17 cellular contexts compared by ENCODE assay signal in the genomic region with DNA sequence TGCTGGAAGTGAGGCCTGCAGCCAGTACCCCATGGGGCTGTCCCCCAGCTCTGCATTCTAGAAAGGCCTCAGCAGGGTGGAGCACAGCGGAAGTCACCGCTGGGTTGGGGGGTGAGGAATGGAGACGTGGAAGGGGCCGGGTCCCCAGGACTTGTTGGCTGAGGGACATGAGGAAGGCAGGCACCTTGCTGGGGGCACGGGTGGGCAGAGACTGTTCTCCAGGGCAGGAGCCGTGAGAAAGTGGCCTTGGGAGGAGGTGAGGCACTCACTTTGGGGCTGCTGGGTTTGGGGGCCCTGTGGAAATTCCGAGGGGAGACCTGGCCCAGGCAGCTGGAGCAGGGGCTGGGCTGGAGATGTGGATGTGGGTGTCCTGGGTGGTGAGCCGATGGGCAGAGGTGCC. TPM values are rescaled to one million over a fixed set of nuclear protein-coding genes. Genes with fewer than 3 reads are reported as not detected.
A peak's percentile ranks its signal among the peaks of the same experiment; 100 is the strongest.
DNase-seq lines count a peak whose midpoint lies in the region; ATAC-seq, FAIRE-seq and TF ChIP-seq lines count a peak whose summit lies in the region.
"Had no signal": no experiment of that assay in that cellular context is flagged by ENCODE, and none has a peak within 500 bp of the region (broad histone marks: within the 10 kb centered on the region; RNA-seq: fewer than 3 reads in every experiment).

No MANE protein-coding gene starts in this region.

- peaks cover 38% of the 10 kb centered on the region for H3K4me1 Mint-ChIP-seq in MCF 10A (ENCODE audit: insufficient read depth, unreplicated experiment)
- H3K4me1 Mint-ChIP-seq in activated T-helper 1 cell treated with anti-CD3 and anti-CD28 coated beads, Interleukin-12 subunit alpha, Interleukin-12 subunit beta, Interleukin-2, Interleukin-4 antibody, amounts not matched to agents 30 ng/mL and 10 ng/mL and 1 ng/mL, durations not matched to agents 14 hours and 24 hours and 36 hours (ENCODE audit: low read depth), result peaks cover 37% of the 10 kb centered on the region
- H3K4me1 Mint-ChIP-seq in stimulated activated naive B cell treated with anti-CD40 and anti-IgM and Interleukin-4, amounts not matched to agents 10 μg/mL and 1 μg/mL and 100 μg/mL, for 72 hours, result peaks cover 63 to 82% of the 10 kb centered on the region in 2 donors
- H3K4me1 Mint-ChIP-seq in endodermal cell, result no peaks in the 10 kb centered on the region

- in situ Hi-C loops in HepG2 (cut with HindIII; ENCODE audit: extremely low pct_ligation_motif_present, low pct_unique_long_range_greater_than_20kb), result loop anchor here (5.0 kb wide), 1 partner anchor 309 kb away; no protein-coding TSS in a partner anchor

- peaks cover 25% of the 10 kb centered on the region for H3K36me3 Mint-ChIP-seq in MCF 10A (ENCODE audit: insufficient read depth, unreplicated experiment)
- no peaks in the 10 kb centered on the region for H3K36me3 Mint-ChIP-seq in activated T-helper 1 cell treated with anti-CD3 and anti-CD28 coated beads, Interleukin-12 subunit alpha, Interleukin-12 subunit beta, Interleukin-2, Interleukin-4 antibody, amounts not matched to agents 30 ng/mL and 10 ng/mL and 1 ng/mL, durations not matched to agents 14 hours and 24 hours and 36 hours (ENCODE audit: low read depth)
- no peaks in the 10 kb centered on the region for H3K36me3 Mint-ChIP-seq in stimulated activated naive B cell treated with anti-CD40 and anti-IgM and Interleukin-4, amounts not matched to agents 10 μg/mL and 1 μg/mL and 100 μg/mL, for 72 hours
- H3K36me3 Mint-ChIP-seq in endodermal cell (ENCODE audit: low read depth), result no peaks in the 10 kb centered on the region

- H3K4me3 Mint-ChIP-seq in MCF 10A (ENCODE audit: unreplicated experiment) (peak overlapping the region; percentile 48), endodermal cell (no peak overlapping the region)
- H3K4me3 Mint-ChIP-seq in activated T-helper 1 cell treated with anti-CD3 and anti-CD28 coated beads, Interleukin-12 subunit alpha, Interleukin-12 subunit beta, Interleukin-2, Interleukin-4 antibody, amounts not matched to agents 30 ng/mL and 10 ng/mL and 1 ng/mL, durations not matched to agents 14 hours and 24 hours and 36 hours, result no peak overlapping the region
- peak overlapping the region; percentile 37 to 62 for H3K4me3 Mint-ChIP-seq in stimulated activated naive B cell treated with anti-CD40 and anti-IgM and Interleukin-4, amounts not matched to agents 10 μg/mL and 1 μg/mL and 100 μg/mL, for 72 hours
- H3K4me3 Mint-ChIP-seq: HFFc6 had no signal

- H3K4me3 ChIP-seq in breast epithelium (no peak overlapping the region), HepG2 (replicated peaks in 1 of 3; ENCODE audit: insufficient read depth in 1 of 3, low read depth in 2 of 3, low read length in 3 of 3) (no peak overlapping the region), suprapubic skin (no peak overlapping the region), endodermal cell (ENCODE audit: low read length) (no peak overlapping the region)
- H3K4me3 ChIP-seq: prostate gland, tibial nerve had no signal

- TF ChIP-seq EP300 in HepG2 (IDR thresholded peaks at IDR 0.05; ENCODE audit: low read depth in 2 of 2, low read length in 2 of 2) (no peak), HepG2 (CRISPR knock-in tag; IDR thresholded peaks at IDR 0.05; ENCODE audit: borderline replicate concordance) (no peak), suprapubic skin (IDR thresholded peaks at IDR 0.05) (no peak)

- intact Hi-C loops in MCF 10A (cut with micrococcal nuclease) (no loop called here), breast epithelium (cut with DNase I; ENCODE audit: low total_unique reads) (no loop called here), HepG2 (cut with micrococcal nuclease; ENCODE audit: unreplicated experiment) (no loop called here)
- intact Hi-C loops in activated T-helper 1 cell treated with anti-CD3 and anti-CD28 coated beads, Interleukin-12 subunit alpha, Interleukin-12 subunit beta, Interleukin-2, Interleukin-4 antibody, amounts not matched to agents 30 ng/mL and 10 ng/mL and 1 ng/mL, durations not matched to agents 14 hours and 24 hours and 36 hours (cut with micrococcal nuclease), result no loop called here

- H3K4me1 ChIP-seq in breast epithelium (no peaks in the 10 kb centered on the region), HepG2 (ENCODE audit: insufficient read depth, low read length) (peaks cover 51% of the 10 kb centered on the region), suprapubic skin (peaks cover 45% of the 10 kb centered on the region), endodermal cell (ENCODE audit: control insufficient read depth, insufficient read depth, low read length) (no peaks in the 10 kb centered on the region)
- H3K4me1 ChIP-seq: prostate gland had no signal

- no peak for FAIRE-seq in HepG2 (lab: Jason Lieb, UNC)

- H3K27ac Mint-ChIP-seq in MCF 10A (ENCODE audit: low read depth, unreplicated experiment) (peak overlapping the region; percentile 77), endodermal cell (no peak overlapping the region)
- peak overlapping the region; percentile 35 for H3K27ac Mint-ChIP-seq in activated T-helper 1 cell treated with anti-CD3 and anti-CD28 coated beads, Interleukin-12 subunit alpha, Interleukin-12 subunit beta, Interleukin-2, Interleukin-4 antibody, amounts not matched to agents 30 ng/mL and 10 ng/mL and 1 ng/mL, durations not matched to agents 14 hours and 24 hours and 36 hours
- H3K27ac Mint-ChIP-seq in stimulated activated naive B cell treated with anti-CD40 and anti-IgM and Interleukin-4, amounts not matched to agents 10 μg/mL and 1 μg/mL and 100 μg/mL, for 72 hours, result peak overlapping the region; percentile 74
- H3K27ac Mint-ChIP-seq: HFFc6 had no signal

- H3K27me3 ChIP-seq in breast epithelium (no peaks in the 10 kb centered on the region), HepG2 (ENCODE audit: control insufficient read depth in 1 of 2, insufficient read depth in 2 of 2, low read length in 2 of 2) (peaks cover 14 to 54% of the 10 kb centered on the region in 2 experiments; a peak in 4 of 5 replicates), suprapubic skin (no peaks in the 10 kb centered on the region), endodermal cell (ENCODE audit: control insufficient read depth, insufficient read depth, low read length, poor library complexity, severe bottlenecking) (no peaks in the 10 kb centered on the region)
- H3K27me3 ChIP-seq: tibial nerve had no signal

- no peaks in the 10 kb centered on the region for H3K27me3 Mint-ChIP-seq in MCF 10A (ENCODE audit: insufficient read depth, unreplicated experiment)
- H3K27me3 Mint-ChIP-seq in activated T-helper 1 cell treated with anti-CD3 and anti-CD28 coated beads, Interleukin-12 subunit alpha, Interleukin-12 subunit beta, Interleukin-2, Interleukin-4 antibody, amounts not matched to agents 30 ng/mL and 10 ng/mL and 1 ng/mL, durations not matched to agents 14 hours and 24 hours and 36 hours (ENCODE audit: insufficient read depth), result peaks cover 2% of the 10 kb centered on the region
- H3K27me3 Mint-ChIP-seq in stimulated activated naive B cell treated with anti-CD40 and anti-IgM and Interleukin-4, amounts not matched to agents 10 μg/mL and 1 μg/mL and 100 μg/mL, for 72 hours, result no peaks in the 10 kb centered on the region
- H3K27me3 Mint-ChIP-seq in endodermal cell (ENCODE audit: insufficient read depth), result peaks cover 2% of the 10 kb centered on the region

- TF ChIP-seq POLR2A in breast epithelium (IDR thresholded peaks at IDR 0.05), result no peak
- TF ChIP-seq POLR2A in HepG2 (IDR thresholded peaks at IDR 0.05; ENCODE audit: insufficient read depth in 1 of 2, low read depth in 2 of 2, low read length in 2 of 2), result no peak
- TF ChIP-seq POLR2A in suprapubic skin (IDR thresholded peaks at IDR 0.05), result no peak

- TF ChIP-seq CTCF in MCF 10A (IDR thresholded peaks at IDR 0.05; ENCODE audit: unreplicated experiment), result no peak
- no peak for TF ChIP-seq CTCF in breast epithelium (IDR thresholded peaks at IDR 0.05)
- TF ChIP-seq CTCF in HepG2 (CRISPR knock-in tag; IDR thresholded peaks at IDR 0.05), result no peak
- TF ChIP-seq CTCF in suprapubic skin (IDR thresholded peaks at IDR 0.05), result no peak
- TF ChIP-seq CTCF in endodermal cell (conservative IDR thresholded peaks at IDR 0.05), result no peak

- no peaks in the 10 kb centered on the region for H3K79me2 ChIP-seq in HepG2 (ENCODE audit: insufficient read depth, low read length)

- TF ChIP-seq RAD21 in HepG2 (CRISPR knock-in tag; IDR thresholded peaks at IDR 0.05), result no peak

- no peaks in the 10 kb centered on the region for H4K20me1 ChIP-seq in HepG2 (ENCODE audit: insufficient read depth, low read length)

- H2AFZ ChIP-seq in HepG2 (ENCODE audit: low read length), result no peak overlapping the region

- POLR2A ChIA-PET in MCF 10A (lab: Yijun Ruan, JAX) (interaction anchor here (1.0 to 2.2 kb wide), 2 partner anchors 10 to 19 kb away, joined by 3 to 32 read pairs; partner anchors contain the start of gene SYT8), HepG2 (lab: Yijun Ruan, JAX) (no interaction called here)

- WGBS in HepG2 (ENCODE audit: low lambda C conversion rate), result 78% methylated on average over 8 of the region's 8 CpGs
- WGBS in suprapubic skin, result 91% methylated on average over 8 of the region's 8 CpGs
- WGBS in endodermal cell (ENCODE audit: insufficient coverage in 1 of 2, insufficient read length in 1 of 2), 2 experiments, result 84 to 100% methylated on average over 2 to 8 of the region's 8 CpGs

- no peaks in the 10 kb centered on the region for H3K36me3 ChIP-seq in breast epithelium
- H3K36me3 ChIP-seq in HepG2 (replicated peaks in 1 of 2; ENCODE audit: control insufficient read depth in 1 of 2, insufficient read depth in 2 of 2, low read length in 2 of 2), result no peaks in the 10 kb centered on the region
- H3K36me3 ChIP-seq in suprapubic skin, result no peaks in the 10 kb centered on the region
- no peaks in the 10 kb centered on the region for H3K36me3 ChIP-seq in endodermal cell (ENCODE audit: control insufficient read depth, insufficient read depth, low read length)
- H3K36me3 ChIP-seq: prostate gland, tibial nerve had no signal

- H3K27ac ChIP-seq in breast epithelium (peak overlapping the region in 1 of 2 donors; percentile 45), HepG2 (ENCODE audit: extremely low read length, insufficient read depth, low read length) (no peak overlapping the region), suprapubic skin (no peak overlapping the region), endodermal cell (ENCODE audit: low read depth, low read length) (no peak overlapping the region)
- H3K27ac ChIP-seq: prostate gland had no signal

- CTCF ChIA-PET in MCF 10A (lab: Yijun Ruan, JAX) (no interaction called here), HepG2 (lab: Yijun Ruan, JAX; ENCODE audit: low intra/inter-chr PET ratio, low total read pairs) (no interaction called here)

- BruUV-seq in MCF 10A (replicated peaks; lab: Mats Ljungman, UMichigan), result no TSS peak
- BruUV-seq in HepG2 (replicated peaks; lab: Mats Ljungman, UMichigan), result no TSS peak

- DNase-seq in MCF 10A (ENCODE audit: unreplicated experiment) (no peak), breast epithelium (ENCODE audit: low spot score in 2 of 2) (no peak), HepG2 (ENCODE audit: low spot score) (no peak), suprapubic skin (ENCODE audit: low spot score in 2 of 2) (no peak), endodermal cell (no peak)
- DNase-seq in activated T-helper 1 cell treated with anti-CD3 and anti-CD28 coated beads, Interleukin-12 subunit alpha, Interleukin-12 subunit beta, Interleukin-2, Interleukin-4 antibody, amounts not matched to agents 30 ng/mL and 10 ng/mL and 1 ng/mL, durations not matched to agents 14 hours and 24 hours and 36 hours (ENCODE audit: low spot score), result no peak
- no peak for DNase-seq in stimulated activated naive B cell treated with anti-CD40 and anti-IgM and Interleukin-4, amounts not matched to agents 10 μg/mL and 1 μg/mL and 100 μg/mL, for 72 hours
- DNase-seq: dermis blood vessel endothelial cell, DMS53, HFFc6, NCI-H2029 treated with DMSO at 0.1 percent for 48 hours, NCI-H82, SHP77 had no signal

- H3K9me3 Mint-ChIP-seq in MCF 10A (ENCODE audit: unreplicated experiment) (no peaks in the 10 kb centered on the region), endodermal cell (no peaks in the 10 kb centered on the region)
- no peaks in the 10 kb centered on the region for H3K9me3 Mint-ChIP-seq in activated T-helper 1 cell treated with anti-CD3 and anti-CD28 coated beads, Interleukin-12 subunit alpha, Interleukin-12 subunit beta, Interleukin-2, Interleukin-4 antibody, amounts not matched to agents 30 ng/mL and 10 ng/mL and 1 ng/mL, durations not matched to agents 14 hours and 24 hours and 36 hours
- H3K9me3 Mint-ChIP-seq in stimulated activated naive B cell treated with anti-CD40 and anti-IgM and Interleukin-4, amounts not matched to agents 10 μg/mL and 1 μg/mL and 100 μg/mL, for 72 hours, result no peaks in the 10 kb centered on the region
- H3K9me3 Mint-ChIP-seq: HFFc6 had no signal

- H3K9me3 ChIP-seq in breast epithelium, result no peaks in the 10 kb centered on the region
- H3K9me3 ChIP-seq in HepG2 (ENCODE audit: low read length), result no peaks in the 10 kb centered on the region
- no peaks in the 10 kb centered on the region for H3K9me3 ChIP-seq in suprapubic skin
- H3K9me3 ChIP-seq in endodermal cell (ENCODE audit: control insufficient read depth, low read length), result no peaks in the 10 kb centered on the region
- H3K9me3 ChIP-seq: prostate gland, tibial nerve had no signal

- H3K9ac ChIP-seq in HepG2 (ENCODE audit: insufficient read depth, low read depth, low read length), result no peak overlapping the region
- no peak overlapping the region for H3K9ac ChIP-seq in endodermal cell (ENCODE audit: extremely low read depth, low read length, poor library complexity, severe bottlenecking)

- no peak overlapping the region for H3K4me2 ChIP-seq in HepG2 (ENCODE audit: low read depth, low read length)

- ATAC-seq in HepG2, result no peak
- no peak for ATAC-seq in stimulated activated naive B cell treated with anti-CD40 and anti-IgM and Interleukin-4, amounts not matched to agents 10 μg/mL and 1 μg/mL and 100 μg/mL, for 72 hours (replicated peaks)
- no peak for ATAC-seq in HG03039 (IDR thresholded peaks at IDR 0.05; ENCODE audit: unreplicated experiment)

RNA-seq across cellular contexts. Expression of gene TNNI2, which starts 5.0 kb away (rescaled TPM):
- total RNA-seq in MCF 10A (2022) (43.3 and 77.7 TPM in 2 replicates), breast epithelium (1 to 10 TPM in 2 of 3 donors, not detected in 1; 1.6 to 5.6 TPM), HepG2 (2016; rRNA removed; fragmentation: Illumina TruSeq; extraction: Trizol) (7.2 and 8.5 TPM in 2 replicates), suprapubic skin (10 to 100 TPM; 17.4 to 63.6 (median 27.2) TPM), endodermal cell (not detected)
- not detected in 2 replicates for total RNA-seq in activated T-helper 1 cell treated with anti-CD3 and anti-CD28 coated beads, Interleukin-12 subunit alpha, Interleukin-12 subunit beta, Interleukin-2, Interleukin-4 antibody, amounts not matched to agents 30 ng/mL and 10 ng/mL and 1 ng/mL, durations not matched to agents 14 hours and 24 hours and 36 hours
- total RNA-seq in HepG2 (2016; cell fraction: cytosol; rRNA removed; fragmentation: Illumina TruSeq; extraction: Trizol; ENCODE audit: low read depth), result 4.6 and 5.0 TPM in 2 replicates
- 6.9 and 7.7 TPM in 2 replicates for total RNA-seq in HepG2 (2016; cell fraction: insoluble cytoplasmic fraction; rRNA removed; fragmentation: Illumina TruSeq; extraction: Trizol)
- total RNA-seq in HepG2 (2016; cell fraction: membrane; rRNA removed; fragmentation: Illumina TruSeq; extraction: Trizol), result 5.9 and 6.3 TPM in 2 replicates
- 2.2 and 3.4 TPM in 2 replicates for total RNA-seq in HepG2 (2016; cell fraction: nucleus; rRNA removed; fragmentation: Illumina TruSeq; extraction: Trizol)
- 12.0 and 21.2 TPM in 2 replicates for polyA plus RNA-seq in HepG2 (2011; rRNA removed)
- 19.5 and 30.5 TPM in 2 replicates for polyA plus RNA-seq in HepG2 (2011; cell fraction: cytosol; rRNA removed)
- polyA plus RNA-seq in HepG2 (2011; cell fraction: nucleus; rRNA removed), result 47.5 and 50.6 TPM in 2 replicates
- 52.9 and 67.0 TPM in 2 replicates for polyA plus RNA-seq in HepG2 (2012)
- polyA plus RNA-seq in HepG2 (2016; cell fraction: cytosol; fragmentation: Illumina TruSeq; extraction: Trizol; ENCODE audit: low read depth), result 7.5 and 8.0 TPM in 2 replicates
- polyA plus RNA-seq in HepG2 (2016; cell fraction: insoluble cytoplasmic fraction; fragmentation: Illumina TruSeq; extraction: Trizol; ENCODE audit: low read depth), result 6.6 and 8.3 TPM in 2 replicates
- polyA plus RNA-seq in HepG2 (2016; cell fraction: membrane; fragmentation: Illumina TruSeq; extraction: Trizol; ENCODE audit: low read depth), result 4.0 and 6.2 TPM in 2 replicates
- 5.3 and 9.8 TPM in 2 replicates for polyA plus RNA-seq in HepG2 (2016; cell fraction: nucleus; fragmentation: Illumina TruSeq; extraction: Trizol; ENCODE audit: insufficient read depth, low read depth)
- 2.8 TPM in 1 of 2 replicates, not detected in the other for polyA minus RNA-seq in HepG2 (2011; rRNA and poly(A)+ RNA removed; ENCODE audit: low replicate concordance)
- polyA minus RNA-seq in HepG2 (2011; cell fraction: cytosol; rRNA and poly(A)+ RNA removed), result 3.9 and 4.6 TPM in 2 replicates
- 2.6 and 3.2 TPM in 2 replicates for polyA minus RNA-seq in HepG2 (2011; cell fraction: nucleus; rRNA and poly(A)+ RNA removed)
- polyA plus RNA-seq in endodermal cell (2013, experiment 1 of 2), result not detected
- polyA plus RNA-seq in endodermal cell (2013, experiment 2 of 2), result not detected
- total RNA-seq: dermis blood vessel endothelial cell, HFFc6, tibial nerve had no signal

RNA-seq across cellular contexts. Expression of gene SYT8, which starts 9.0 kb away (rescaled TPM):
- 141 and 308 TPM in 2 replicates for total RNA-seq in MCF 10A (2022)
- 10 to 100 TPM in 2 of 3 donors, not detected in 1; 10.7 to 12.1 TPM for total RNA-seq in breast epithelium
- not detected in 2 replicates for total RNA-seq in activated T-helper 1 cell treated with anti-CD3 and anti-CD28 coated beads, Interleukin-12 subunit alpha, Interleukin-12 subunit beta, Interleukin-2, Interleukin-4 antibody, amounts not matched to agents 30 ng/mL and 10 ng/mL and 1 ng/mL, durations not matched to agents 14 hours and 24 hours and 36 hours
- total RNA-seq in HepG2 (2016; rRNA removed; fragmentation: Illumina TruSeq; extraction: Trizol), result 0.60 TPM in 1 of 2 replicates, not detected in the other
- not detected in 2 replicates for total RNA-seq in HepG2 (2016; cell fraction: cytosol; rRNA removed; fragmentation: Illumina TruSeq; extraction: Trizol; ENCODE audit: low read depth)
- total RNA-seq in HepG2 (2016; cell fraction: insoluble cytoplasmic fraction; rRNA removed; fragmentation: Illumina TruSeq; extraction: Trizol), result 0.19 TPM in 1 of 2 replicates, not detected in the other
- total RNA-seq in HepG2 (2016; cell fraction: membrane; rRNA removed; fragmentation: Illumina TruSeq; extraction: Trizol), result 0.12 and 0.24 TPM in 2 replicates
- 0.38 and 1.4 TPM in 2 replicates for total RNA-seq in HepG2 (2016; cell fraction: nucleus; rRNA removed; fragmentation: Illumina TruSeq; extraction: Trizol)
- 2.1 and 2.3 TPM in 2 replicates for polyA plus RNA-seq in HepG2 (2011; rRNA removed)
- polyA plus RNA-seq in HepG2 (2011; cell fraction: cytosol; rRNA removed), result 0.23 and 0.67 TPM in 2 replicates
- polyA plus RNA-seq in HepG2 (2011; cell fraction: nucleus; rRNA removed), result 64.9 and 87.5 TPM in 2 replicates
- 0.56 and 1.3 TPM in 2 replicates for polyA plus RNA-seq in HepG2 (2012)
- polyA plus RNA-seq in HepG2 (2016; cell fraction: cytosol; fragmentation: Illumina TruSeq; extraction: Trizol; ENCODE audit: low read depth), result not detected in 2 replicates
- not detected in 2 replicates for polyA plus RNA-seq in HepG2 (2016; cell fraction: insoluble cytoplasmic fraction; fragmentation: Illumina TruSeq; extraction: Trizol; ENCODE audit: low read depth)
- not detected in 2 replicates for polyA plus RNA-seq in HepG2 (2016; cell fraction: membrane; fragmentation: Illumina TruSeq; extraction: Trizol; ENCODE audit: low read depth)
- polyA plus RNA-seq in HepG2 (2016; cell fraction: nucleus; fragmentation: Illumina TruSeq; extraction: Trizol; ENCODE audit: insufficient read depth, low read depth), result 1.7 and 2.2 TPM in 2 replicates
- 0.28 TPM in 1 of 2 replicates, not detected in the other for polyA minus RNA-seq in HepG2 (2011; rRNA and poly(A)+ RNA removed; ENCODE audit: low replicate concordance)
- 0.62 TPM in 1 of 2 replicates, not detected in the other for polyA minus RNA-seq in HepG2 (2011; cell fraction: cytosol; rRNA and poly(A)+ RNA removed)
- 2.9 and 3.7 TPM in 2 replicates for polyA minus RNA-seq in HepG2 (2011; cell fraction: nucleus; rRNA and poly(A)+ RNA removed)
- 100 to 1,000 TPM; 141 to 280 (median 193) TPM for total RNA-seq in suprapubic skin
- total RNA-seq in endodermal cell, result not detected
- not detected for polyA plus RNA-seq in endodermal cell (2013, experiment 1 of 2)
- polyA plus RNA-seq in endodermal cell (2013, experiment 2 of 2), result not detected
- total RNA-seq: dermis blood vessel endothelial cell, HFFc6, mesenteric fat pad had no signal

RNA-seq across cellular contexts. Expression of gene LSP1, which starts 9.1 kb away (rescaled TPM):
- total RNA-seq in MCF 10A (2022) (3.3 and 3.7 TPM in 2 replicates), breast epithelium (10 to 100 TPM; 21.4 to 36.0 (median 23.6) TPM), HepG2 (2016; rRNA removed; fragmentation: Illumina TruSeq; extraction: Trizol) (0.29 and 1.00 TPM in 2 replicates), suprapubic skin (100 to 1,000 TPM in 2 of 4 donors, 10 to 100 TPM in 2; 70.4 to 134 (median 107) TPM), endodermal cell (not detected)
- total RNA-seq in activated T-helper 1 cell treated with anti-CD3 and anti-CD28 coated beads, Interleukin-12 subunit alpha, Interleukin-12 subunit beta, Interleukin-2, Interleukin-4 antibody, amounts not matched to agents 30 ng/mL and 10 ng/mL and 1 ng/mL, durations not matched to agents 14 hours and 24 hours and 36 hours, result 257 and 262 TPM in 2 replicates
- 0.35 and 2.3 TPM in 2 replicates for total RNA-seq in HepG2 (2016; cell fraction: cytosol; rRNA removed; fragmentation: Illumina TruSeq; extraction: Trizol; ENCODE audit: low read depth)
- 0.65 and 1.00 TPM in 2 replicates for total RNA-seq in HepG2 (2016; cell fraction: insoluble cytoplasmic fraction; rRNA removed; fragmentation: Illumina TruSeq; extraction: Trizol)
- total RNA-seq in HepG2 (2016; cell fraction: membrane; rRNA removed; fragmentation: Illumina TruSeq; extraction: Trizol), result 1.00 and 1.5 TPM in 2 replicates
- not detected in 2 replicates for total RNA-seq in HepG2 (2016; cell fraction: nucleus; rRNA removed; fragmentation: Illumina TruSeq; extraction: Trizol)
- 0.59 and 1.5 TPM in 2 replicates for polyA plus RNA-seq in HepG2 (2011; rRNA removed)
- polyA plus RNA-seq in HepG2 (2011; cell fraction: cytosol; rRNA removed), result 0.87 and 0.93 TPM in 2 replicates
- 1.4 and 10.9 TPM in 2 replicates for polyA plus RNA-seq in HepG2 (2011; cell fraction: nucleus; rRNA removed)
- polyA plus RNA-seq in HepG2 (2012), result 0.93 and 1.1 TPM in 2 replicates
- 0.59 and 1.5 TPM in 2 replicates for polyA plus RNA-seq in HepG2 (2016; cell fraction: cytosol; fragmentation: Illumina TruSeq; extraction: Trizol; ENCODE audit: low read depth)
- polyA plus RNA-seq in HepG2 (2016; cell fraction: insoluble cytoplasmic fraction; fragmentation: Illumina TruSeq; extraction: Trizol; ENCODE audit: low read depth), result 0.38 and 0.45 TPM in 2 replicates
- polyA plus RNA-seq in HepG2 (2016; cell fraction: membrane; fragmentation: Illumina TruSeq; extraction: Trizol; ENCODE audit: low read depth), result 0.73 and 1.2 TPM in 2 replicates
- 0.79 and 0.90 TPM in 2 replicates for polyA plus RNA-seq in HepG2 (2016; cell fraction: nucleus; fragmentation: Illumina TruSeq; extraction: Trizol; ENCODE audit: insufficient read depth, low read depth)
- polyA minus RNA-seq in HepG2 (2011; rRNA and poly(A)+ RNA removed; ENCODE audit: low replicate concordance), result 0.28 and 0.60 TPM in 2 replicates
- 0.59 and 0.70 TPM in 2 replicates for polyA minus RNA-seq in HepG2 (2011; cell fraction: cytosol; rRNA and poly(A)+ RNA removed)
- not detected in 2 replicates for polyA minus RNA-seq in HepG2 (2011; cell fraction: nucleus; rRNA and poly(A)+ RNA removed)
- polyA plus RNA-seq in endodermal cell (2013, experiment 1 of 2), result not detected
- polyA plus RNA-seq in endodermal cell (2013, experiment 2 of 2), result 0.25 TPM
- total RNA-seq: dermis blood vessel endothelial cell had no signal

RNA-seq across cellular contexts. Expression of gene PRR33, which starts 47.9 kb away (rescaled TPM):
- total RNA-seq in MCF 10A (2022) (not detected in 2 replicates), breast epithelium (not detected), HepG2 (2016; rRNA removed; fragmentation: Illumina TruSeq; extraction: Trizol) (not detected in 2 replicates), suprapubic skin (not detected), endodermal cell (not detected)
- total RNA-seq in activated T-helper 1 cell treated with anti-CD3 and anti-CD28 coated beads, Interleukin-12 subunit alpha, Interleukin-12 subunit beta, Interleukin-2, Interleukin-4 antibody, amounts not matched to agents 30 ng/mL and 10 ng/mL and 1 ng/mL, durations not matched to agents 14 hours and 24 hours and 36 hours, result 0.05 TPM in 1 of 2 replicates, not detected in the other
- not detected in 2 replicates for total RNA-seq in HepG2 (2016; cell fraction: cytosol; rRNA removed; fragmentation: Illumina TruSeq; extraction: Trizol; ENCODE audit: low read depth)
- total RNA-seq in HepG2 (2016; cell fraction: insoluble cytoplasmic fraction; rRNA removed; fragmentation: Illumina TruSeq; extraction: Trizol), result not detected in 2 replicates
- not detected in 2 replicates for total RNA-seq in HepG2 (2016; cell fraction: membrane; rRNA removed; fragmentation: Illumina TruSeq; extraction: Trizol)
- not detected in 2 replicates for total RNA-seq in HepG2 (2016; cell fraction: nucleus; rRNA removed; fragmentation: Illumina TruSeq; extraction: Trizol)
- not detected in 2 replicates for polyA plus RNA-seq in HepG2 (2011; rRNA removed)
- polyA plus RNA-seq in HepG2 (2011; cell fraction: cytosol; rRNA removed), result not detected in 2 replicates
- polyA plus RNA-seq in HepG2 (2011; cell fraction: nucleus; rRNA removed), result not detected in 2 replicates
- 0.05 TPM in 1 of 2 replicates, not detected in the other for polyA plus RNA-seq in HepG2 (2012)
- not detected in 2 replicates for polyA plus RNA-seq in HepG2 (2016; cell fraction: cytosol; fragmentation: Illumina TruSeq; extraction: Trizol; ENCODE audit: low read depth)
- not detected in 2 replicates for polyA plus RNA-seq in HepG2 (2016; cell fraction: insoluble cytoplasmic fraction; fragmentation: Illumina TruSeq; extraction: Trizol; ENCODE audit: low read depth)
- polyA plus RNA-seq in HepG2 (2016; cell fraction: membrane; fragmentation: Illumina TruSeq; extraction: Trizol; ENCODE audit: low read depth), result not detected in 2 replicates
- not detected in 2 replicates for polyA plus RNA-seq in HepG2 (2016; cell fraction: nucleus; fragmentation: Illumina TruSeq; extraction: Trizol; ENCODE audit: insufficient read depth, low read depth)
- not detected in 2 replicates for polyA minus RNA-seq in HepG2 (2011; rRNA and poly(A)+ RNA removed; ENCODE audit: low replicate concordance)
- polyA minus RNA-seq in HepG2 (2011; cell fraction: cytosol; rRNA and poly(A)+ RNA removed), result not detected in 2 replicates
- polyA minus RNA-seq in HepG2 (2011; cell fraction: nucleus; rRNA and poly(A)+ RNA removed), result not detected in 2 replicates
- polyA plus RNA-seq in endodermal cell (2013, experiment 1 of 2), result not detected
- polyA plus RNA-seq in endodermal cell (2013, experiment 2 of 2), result not detected
- total RNA-seq: dermis blood vessel endothelial cell, HFFc6, mesenteric fat pad, tibial nerve had no signal

Comparison
In these comparisons a context has a peak if more than half of its experiments do, and no peak if none do; other contexts are left out.
1. RNA of gene SYT8, which starts 9.0 kb away (total RNA-seq): 141 to 308 TPM in MCF 10A and 141 to 280 TPM in suprapubic skin; 10.7 to 12.1 TPM in breast epithelium, 0.12 to 1.4 TPM in HepG2, not detected in activated T-helper 1 cell treated with anti-CD3 and anti-CD28 coated beads, Interleukin-12 subunit alpha, Interleukin-12 subunit beta, Interleukin-2, Interleukin-4 antibody, amounts not matched to agents 30 ng/mL and 10 ng/mL and 1 ng/mL, durations not matched to agents 14 hours and 24 hours and 36 hours and not detected in endodermal cell; every median in the first group is over 10 times any median in the second.
2. H3K4me3 Mint-ChIP-seq: peak in MCF 10A (single experiment) and stimulated activated naive B cell treated with anti-CD40 and anti-IgM and Interleukin-4, amounts not matched to agents 10 μg/mL and 1 μg/mL and 100 μg/mL, for 72 hours (2 of 2); none in activated T-helper 1 cell treated with anti-CD3 and anti-CD28 coated beads, Interleukin-12 subunit alpha, Interleukin-12 subunit beta, Interleukin-2, Interleukin-4 antibody, amounts not matched to agents 30 ng/mL and 10 ng/mL and 1 ng/mL, durations not matched to agents 14 hours and 24 hours and 36 hours (single experiment) and endodermal cell (single experiment).